ENCODE assay signal across 26 cellular contexts in genomic region chr6:161166677-161167076, GRCh38.
"Had no signal": no experiment of that assay in that cellular context is flagged by ENCODE, and none has a peak within 500 bp of the region (broad histone marks: within the 10 kb centered on the region; RNA-seq: fewer than 3 reads in every experiment).

No MANE protein-coding gene starts in this region.

- H3K27me3 ChIP-seq: adrenal gland, Peyer's patch, SJCRH30 had no signal

- H3K27ac ChIP-seq: adrenal gland, Peyer's patch, RWPE1, SJCRH30, VCaP had no signal

- H3K27me3 Mint-ChIP-seq: activated CD8-positive, alpha-beta T cell treated with anti-CD3 and anti-CD28 coated beads for 36 hours; activated naive CD4-positive, alpha-beta T cell treated with anti-CD3 and anti-CD28 coated beads, Interleukin-2, amount 10 ng/mL, durations not matched to agents 7 days and 5 days; activated naive CD8-positive, alpha-beta T cell treated with anti-CD3 and anti-CD28 coated beads, Interleukin-2, amount 10 ng/mL, durations not matched to agents 7 days and 5 days had no signal

- H3K27ac Mint-ChIP-seq: activated CD8-positive, alpha-beta T cell treated with anti-CD3 and anti-CD28 coated beads for 36 hours; activated naive CD4-positive, alpha-beta T cell treated with anti-CD3 and anti-CD28 coated beads, Interleukin-2, amount 10 ng/mL, durations not matched to agents 7 days and 5 days; activated naive CD8-positive, alpha-beta T cell treated with anti-CD3 and anti-CD28 coated beads, Interleukin-2, amount 10 ng/mL, durations not matched to agents 7 days and 5 days; activated T-cell treated with anti-CD3 and anti-CD28 coated beads, Interleukin-2, amount 50 U/mL, for 72 hours; activated T-helper 2 cell treated with anti-CD3 and anti-CD28 coated beads, Interferon-gamma antibody, Interleukin-2, Interleukin-4, amounts not matched to agents 10 μg/mL and 5 μg/mL and 100 μg/mL, durations not matched to agents 14 hours and 24 hours and 36 hours had no signal

- DNase-seq: activated CD4-positive, alpha-beta T cell treated with anti-CD3 and anti-CD28 coated beads for 4 hours; activated CD8-positive, alpha-beta memory T cell treated with anti-CD3 and anti-CD28 coated beads, Interleukin-2, amount 50 U/mL, for 4 hours; activated CD8-positive, alpha-beta T cell treated with anti-CD3 and anti-CD28 coated beads for 36 hours; activated gamma-delta T cell treated with Interleukin-2 at 50 U/mL for 16 hours; activated naive CD4-positive, alpha-beta T cell treated with anti-CD3 and anti-CD28 coated beads, Interleukin-2, amount 10 ng/mL, durations not matched to agents 7 days and 5 days; activated naive CD8-positive, alpha-beta T cell treated with anti-CD3 and anti-CD28 coated beads, Interleukin-2, amount 10 ng/mL, durations not matched to agents 7 days and 5 days; activated T-cell treated with anti-CD3 and anti-CD28 coated beads, Interleukin-2, amount 50 U/mL, for 72 hours; adrenal gland; anterior cingulate cortex; KG1; NCI-H1105; NCI-H1436 treated with DMSO at 0.1 percent for 48 hours; NCI-H187; NCI-H2081; NCI-H510A treated with DMSO at 0.1 percent for 48 hours; NCI-H69; NK-92 treated with Interleukin-12 subunit alpha and Interleukin-12 subunit beta, amount 100 ng/mL, for 24 hours; Peyer's patch; Right ventricle myocardium superior; SJCRH30; SK-N-SH; T-helper 1 cell had no signal

- H3K4me3 ChIP-seq: adrenal gland, Peyer's patch, SJCRH30 had no signal

- H3K9me3 ChIP-seq: adrenal gland, Peyer's patch, SK-N-SH had no signal

- H3K4me3 Mint-ChIP-seq: activated CD8-positive, alpha-beta T cell treated with anti-CD3 and anti-CD28 coated beads for 36 hours; activated naive CD4-positive, alpha-beta T cell treated with anti-CD3 and anti-CD28 coated beads, Interleukin-2, amount 10 ng/mL, durations not matched to agents 7 days and 5 days; activated naive CD8-positive, alpha-beta T cell treated with anti-CD3 and anti-CD28 coated beads, Interleukin-2, amount 10 ng/mL, durations not matched to agents 7 days and 5 days; activated T-cell treated with anti-CD3 and anti-CD28 coated beads, Interleukin-2, amount 50 U/mL, for 72 hours had no signal

- H3K36me3 ChIP-seq: Peyer's patch, SJCRH30 had no signal

- ATAC-seq: activated CD4-positive, CD25-positive, alpha-beta regulatory T cell treated with anti-CD3 and anti-CD28 coated beads, Interleukin-2, amount 50 U/mL, for 24 hours; activated CD8-positive, alpha-beta T cell treated with anti-CD3 and anti-CD28 coated beads for 36 hours; activated T-cell treated with anti-CD3 and anti-CD28 coated beads, Interleukin-2, amount 50 U/mL, for 72 hours had no signal

- H3K4me1 Mint-ChIP-seq: activated naive CD4-positive, alpha-beta T cell treated with anti-CD3 and anti-CD28 coated beads, Interleukin-2, amount 10 ng/mL, durations not matched to agents 7 days and 5 days had no signal

- H3K9ac ChIP-seq: SK-N-SH had no signal

- H3K9me3 Mint-ChIP-seq: activated CD8-positive, alpha-beta T cell treated with anti-CD3 and anti-CD28 coated beads for 36 hours; activated naive CD4-positive, alpha-beta T cell treated with anti-CD3 and anti-CD28 coated beads, Interleukin-2, amount 10 ng/mL, durations not matched to agents 7 days and 5 days; activated T-cell treated with anti-CD3 and anti-CD28 coated beads, Interleukin-2, amount 50 U/mL, for 72 hours; activated T-helper 2 cell treated with anti-CD3 and anti-CD28 coated beads, Interferon-gamma antibody, Interleukin-2, Interleukin-4, amounts not matched to agents 10 μg/mL and 5 μg/mL and 100 μg/mL, durations not matched to agents 14 hours and 24 hours and 36 hours had no signal
